In the genomic region with DNA sequence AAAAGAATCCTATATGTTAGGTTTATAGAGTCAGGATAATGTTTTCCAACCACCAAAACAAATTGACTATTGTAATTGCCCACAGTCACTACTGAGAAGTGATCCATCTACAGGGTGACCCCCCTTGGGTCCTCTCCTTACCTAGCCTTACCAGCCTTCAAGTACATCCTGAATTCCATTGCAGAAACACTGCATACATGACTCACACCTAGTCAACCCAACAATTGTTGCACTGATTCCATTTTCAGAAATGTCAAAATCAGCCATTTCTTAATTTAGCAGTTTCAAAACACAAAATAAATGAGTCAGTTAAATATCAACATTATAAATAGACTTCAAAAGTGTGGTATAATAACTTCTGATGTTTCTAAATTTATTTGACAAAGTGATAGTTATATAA, we compare ENCODE assay signal across 16 cellular contexts.
DNase-seq lines count a peak whose midpoint lies in the region; ATAC-seq and TF ChIP-seq lines count a peak whose summit lies in the region.
"Had no signal": no experiment of that assay in that cellular context is flagged by ENCODE, and none has a peak within 500 bp of the region (broad histone marks: within the 10 kb centered on the region; RNA-seq: fewer than 3 reads in every experiment).

No MANE protein-coding gene starts in this region.

- H3K4me3 ChIP-seq in mammary epithelial cell (replicated peaks in 1 of 3; ENCODE audit: insufficient read depth in 1 of 3, low read depth in 2 of 3, low read length in 3 of 3) (no peak overlapping the region), WERI-Rb-1 (ENCODE audit: low read depth, low read length) (no peak overlapping the region)
- H3K4me3 ChIP-seq: A549 had no signal

- no peak overlapping the region for H3K4me3 Mint-ChIP-seq in natural killer cell

- no peaks in the 10 kb centered on the region for H3K36me3 ChIP-seq in mammary epithelial cell (ENCODE audit: insufficient read depth, low read length)
- H3K36me3 ChIP-seq in WERI-Rb-1 = no peaks in the 10 kb centered on the region

- no peak overlapping the region for H3K4me2 ChIP-seq in mammary epithelial cell (ENCODE audit: insufficient read depth, low read depth, low read length)
- H3K4me2 ChIP-seq: A549 had no signal

- dilution Hi-C loops in mammary epithelial cell (cut with HindIII; ENCODE audit: low sequenced_read_pairs) = no loop called here

- BruUV-seq in mammary epithelial cell (replicated peaks; lab: Mats Ljungman, UMichigan) = no TSS peak

- peak; percentile 25 for ATAC-seq in foreskin keratinocyte
- no peak for ATAC-seq in GM21367 (IDR thresholded peaks at IDR 0.05; ENCODE audit: unreplicated experiment)
- ATAC-seq in natural killer cell = no peak
- ATAC-seq: A549 had no signal

- H3K4me1 Mint-ChIP-seq in natural killer cell = no peaks in the 10 kb centered on the region

- H3K27ac ChIP-seq in mammary epithelial cell (ENCODE audit: insufficient read depth, low read depth, low read length) = no peak overlapping the region
- no peak overlapping the region for H3K27ac ChIP-seq in foreskin keratinocyte
- no peak overlapping the region for H3K27ac ChIP-seq in WERI-Rb-1
- H3K27ac ChIP-seq: A549, C4-2B had no signal

- no peak overlapping the region for H3K27ac Mint-ChIP-seq in natural killer cell

- H3K79me2 ChIP-seq in mammary epithelial cell (ENCODE audit: insufficient read depth, low read length) = no peaks in the 10 kb centered on the region

- no peaks in the 10 kb centered on the region for H3K9me3 Mint-ChIP-seq in natural killer cell

- intact Hi-C loops in mammary epithelial cell (cut with micrococcal nuclease) = no loop called here
- intact Hi-C loops in natural killer cell (cut with micrococcal nuclease) = no loop called here

- in situ Hi-C loops in mammary epithelial cell (cut with MboI; ENCODE audit: low sequenced_read_pairs in 2 of 2) = no loop called here

- no peak for TF ChIP-seq CTCF in mammary epithelial cell (conservative IDR thresholded peaks at IDR 0.05 in 1 of 2, IDR thresholded peaks at IDR 0.05 in 1 of 2; ENCODE audit: extremely low read depth in 1 of 2, insufficient read depth in 1 of 2, low read depth in 1 of 2, low read length in 2 of 2)
- TF ChIP-seq CTCF in foreskin keratinocyte (conservative IDR thresholded peaks at IDR 0.05) = no peak
- no peak for TF ChIP-seq CTCF in natural killer cell (IDR thresholded peaks at IDR 0.05)
- no peak for TF ChIP-seq CTCF in WERI-Rb-1 (IDR thresholded peaks at IDR 0.05; ENCODE audit: low read depth, low read length)

- no peaks in the 10 kb centered on the region for H4K20me1 ChIP-seq in mammary epithelial cell (ENCODE audit: insufficient read depth, low read length)

- peaks cover 8 to 12% of the 10 kb centered on the region in 2 donors for H3K27me3 Mint-ChIP-seq in natural killer cell (ENCODE audit: low read depth in 2 of 2)

- CTCF ChIA-PET in mammary epithelial cell (lab: Charles Lee; ENCODE audit: low non-redundant PET) = no interaction called here

- H3K9me3 ChIP-seq in mammary epithelial cell (replicated peaks; ENCODE audit: insufficient read depth, low read length) (no peaks in the 10 kb centered on the region), WERI-Rb-1 (ENCODE audit: severe bottlenecking) (no peaks in the 10 kb centered on the region)
- H3K9me3 ChIP-seq: A549 had no signal

- no peaks in the 10 kb centered on the region for H3K36me3 Mint-ChIP-seq in natural killer cell

- no peak overlapping the region for H3K9ac ChIP-seq in mammary epithelial cell (ENCODE audit: insufficient read depth, low read length)

- peaks cover 7% of the 10 kb centered on the region for H3K4me1 ChIP-seq in mammary epithelial cell (ENCODE audit: insufficient read depth, low read length)
- peaks cover 6% of the 10 kb centered on the region for H3K4me1 ChIP-seq in foreskin keratinocyte
- H3K4me1 ChIP-seq: A549 had no signal

- DNase-seq in ELR (ENCODE audit: low read depth) (peak; percentile 31), M059J (ENCODE audit: low read depth) (peak; percentile 7), mammary epithelial cell (peak; percentile 33), foreskin keratinocyte (no peak), natural killer cell (no peak), iPS-NIHi11 (ENCODE audit: low spot score) (no peak), WERI-Rb-1 (no peak)
- DNase-seq: HCEC 1CT, KG1, MV-4-11, NCI-H1436 treated with DMSO at 0.1 percent for 48 hours, NCI-H2081, NCI-H524 had no signal

- no peaks in the 10 kb centered on the region for H3K27me3 ChIP-seq in mammary epithelial cell (ENCODE audit: insufficient read depth, low read length)
- H3K27me3 ChIP-seq in foreskin keratinocyte = no peaks in the 10 kb centered on the region
- no peaks in the 10 kb centered on the region for H3K27me3 ChIP-seq in WERI-Rb-1 (ENCODE audit: insufficient read depth, low read depth, severe bottlenecking)

- H2AFZ ChIP-seq in mammary epithelial cell (ENCODE audit: low read depth, low read length) = no peak overlapping the region

Comparison
In these comparisons a context has a peak if more than half of its experiments do, and no peak if none do; other contexts are left out.
1. DNase-seq: peak in ELR (single experiment), M059J (single experiment) and mammary epithelial cell (single experiment); none in foreskin keratinocyte (0 of 2), natural killer cell (single experiment), iPS-NIHi11 (single experiment) and WERI-Rb-1 (single experiment).